In genomic region chr17:59607817-59608403, GRCh38 we compare ENCODE assay signal across 10 cellular contexts. TPM values are rescaled to one million over a fixed set of nuclear protein-coding genes. Genes with fewer than 3 reads are reported as not detected.
DNase-seq lines count a peak whose midpoint lies in the region; ATAC-seq and TF ChIP-seq lines count a peak whose summit lies in the region.
"Had no signal": no experiment of that assay in that cellular context is flagged by ENCODE, and none has a peak within 500 bp of the region (broad histone marks: within the 10 kb centered on the region; RNA-seq: fewer than 3 reads in every experiment).

No MANE protein-coding gene starts in this region.

- no peaks in the 10 kb centered on the region for H4K20me1 ChIP-seq in PC-3 (ENCODE audit: low read length)
- H4K20me1 ChIP-seq: BLaER1 had no signal

- H3K36me3 Mint-ChIP-seq in activated T-helper 1 cell treated with anti-CD3 and anti-CD28 coated beads, Interleukin-12 subunit alpha, Interleukin-12 subunit beta, Interleukin-2, Interleukin-4 antibody, amounts not matched to agents 30 ng/mL and 10 ng/mL and 1 ng/mL, durations not matched to agents 14 hours and 24 hours and 36 hours (ENCODE audit: low read depth) = peaks cover 19% of the 10 kb centered on the region

- H3K4me1 ChIP-seq in PC-3 (ENCODE audit: insufficient read depth, low read length) = no peaks in the 10 kb centered on the region
- H3K4me1 ChIP-seq: BLaER1 had no signal

- H3K36me3 ChIP-seq in PC-3 (ENCODE audit: low read depth, low read length) (peaks cover 13% of the 10 kb centered on the region; the same call in 1 of the 2 replicates), MG63 (peaks cover 28% of the 10 kb centered on the region)

- POLR2A ChIA-PET in PC-3 (lab: Charles Lee; ENCODE audit: unreplicated experiment) = no interaction called here
- POLR2A ChIA-PET in GM10248 (lab: Yijun Ruan, JAX) = no interaction called here

- H3K4me3 ChIP-seq in PC-3 (ENCODE audit: low read length) (no peak overlapping the region), choroid plexus epithelial cell (ENCODE audit: low read depth, low read length) (no peak overlapping the region), MG63 (no peak overlapping the region)
- H3K4me3 ChIP-seq: BLaER1 had no signal

- H3K9me3 Mint-ChIP-seq in activated T-helper 1 cell treated with anti-CD3 and anti-CD28 coated beads, Interleukin-12 subunit alpha, Interleukin-12 subunit beta, Interleukin-2, Interleukin-4 antibody, amounts not matched to agents 30 ng/mL and 10 ng/mL and 1 ng/mL, durations not matched to agents 14 hours and 24 hours and 36 hours = no peaks in the 10 kb centered on the region
- H3K9me3 Mint-ChIP-seq: naive B cell had no signal

- peak; percentile 36 for DNase-seq in activated CD4-positive, CD25-positive, alpha-beta regulatory T cell treated with anti-CD3 and anti-CD28 coated beads, Interleukin-2, amount 50 U/mL, for 72 hours
- DNase-seq in PC-3 = peak; percentile 63
- DNase-seq in choroid plexus epithelial cell (ENCODE audit: low read depth) = peak; percentile 25
- peak; percentile 45 for DNase-seq in stimulated activated CD4-positive, alpha-beta T cell treated with anti-CD3 and anti-CD28 coated beads, Interleukin-2, amount 100 ng/mL, for 24 hours
- no peak for DNase-seq in MG63
- DNase-seq in activated T-helper 1 cell treated with anti-CD3 and anti-CD28 coated beads, Interleukin-12 subunit alpha, Interleukin-12 subunit beta, Interleukin-2, Interleukin-4 antibody, amounts not matched to agents 30 ng/mL and 10 ng/mL and 1 ng/mL, durations not matched to agents 14 hours and 24 hours and 36 hours (ENCODE audit: low spot score) = no peak
- DNase-seq in GM10248 (ENCODE audit: extremely low spot score) = no peak
- DNase-seq: naive B cell had no signal

- no peak for ATAC-seq in activated CD4-positive, CD25-positive, alpha-beta regulatory T cell treated with anti-CD3 and anti-CD28 coated beads, Interleukin-2, amount 50 U/mL, for 24 hours
- ATAC-seq in PC-3 = 0 out of 2 replicates have a peak, but pooled peaks have one; percentile 37

- BruUV-seq in PC-3 (replicated peaks; lab: Mats Ljungman, UMichigan) = no TSS peak

- H3K27ac ChIP-seq in PC-3 (ENCODE audit: low read length) = no peak overlapping the region
- H3K27ac ChIP-seq: BLaER1 had no signal

- CTCF ChIA-PET in PC-3 (lab: Charles Lee) = interaction anchor here (0.9 kb wide), 1 partner anchor 11 kb away, joined by 4 read pairs; no protein-coding TSS in a partner anchor
- CTCF ChIA-PET in GM10248 (lab: Yijun Ruan, JAX) = interaction anchor here (1.0 to 2.4 kb wide), 4 partner anchors 10 to 37 kb away, joined by 3 to 7 read pairs (median 4); partner anchors contain the start of gene CLTC

- no peak overlapping the region for H2AFZ ChIP-seq in PC-3 (ENCODE audit: low read length)

- no peak overlapping the region for H3K27ac Mint-ChIP-seq in activated T-helper 1 cell treated with anti-CD3 and anti-CD28 coated beads, Interleukin-12 subunit alpha, Interleukin-12 subunit beta, Interleukin-2, Interleukin-4 antibody, amounts not matched to agents 30 ng/mL and 10 ng/mL and 1 ng/mL, durations not matched to agents 14 hours and 24 hours and 36 hours

- H3K4me2 ChIP-seq in PC-3 (ENCODE audit: low read length) = no peak overlapping the region
- H3K4me2 ChIP-seq: BLaER1 had no signal

- no peaks in the 10 kb centered on the region for H3F3A ChIP-seq in PC-3 (ENCODE audit: low read length, unreplicated experiment)

- no peaks in the 10 kb centered on the region for H3K27me3 Mint-ChIP-seq in activated T-helper 1 cell treated with anti-CD3 and anti-CD28 coated beads, Interleukin-12 subunit alpha, Interleukin-12 subunit beta, Interleukin-2, Interleukin-4 antibody, amounts not matched to agents 30 ng/mL and 10 ng/mL and 1 ng/mL, durations not matched to agents 14 hours and 24 hours and 36 hours (ENCODE audit: insufficient read depth)
- H3K27me3 Mint-ChIP-seq: naive B cell had no signal

- no peaks in the 10 kb centered on the region for H3K79me2 ChIP-seq in PC-3 (ENCODE audit: low read length)

- H3K27me3 ChIP-seq in PC-3 (ENCODE audit: low read length) (no peaks in the 10 kb centered on the region), MG63 (no peaks in the 10 kb centered on the region)
- H3K27me3 ChIP-seq: BLaER1 had no signal

- H3K9ac ChIP-seq in PC-3 (ENCODE audit: low read length) = no peak overlapping the region
- H3K9ac ChIP-seq: BLaER1 had no signal

- H3K4me1 Mint-ChIP-seq in activated T-helper 1 cell treated with anti-CD3 and anti-CD28 coated beads, Interleukin-12 subunit alpha, Interleukin-12 subunit beta, Interleukin-2, Interleukin-4 antibody, amounts not matched to agents 30 ng/mL and 10 ng/mL and 1 ng/mL, durations not matched to agents 14 hours and 24 hours and 36 hours (ENCODE audit: low read depth) = no peaks in the 10 kb centered on the region
- H3K4me1 Mint-ChIP-seq: naive B cell had no signal

- no peaks in the 10 kb centered on the region for H3K9me2 ChIP-seq in PC-3 (replicated peaks; ENCODE audit: low read length)

- TF ChIP-seq CTCF in PC-3 (conservative IDR thresholded peaks at IDR 0.05; ENCODE audit: low read depth, low read length) (peak; percentile 61), choroid plexus epithelial cell (conservative IDR thresholded peaks at IDR 0.05; ENCODE audit: low read depth, low read length) (peak; percentile 38), GM10248 (IDR thresholded peaks at IDR 0.05; ENCODE audit: control extremely low read depth, extremely low read depth, low read depth, missing control alignments) (no peak)

- H3K4me3 Mint-ChIP-seq in activated T-helper 1 cell treated with anti-CD3 and anti-CD28 coated beads, Interleukin-12 subunit alpha, Interleukin-12 subunit beta, Interleukin-2, Interleukin-4 antibody, amounts not matched to agents 30 ng/mL and 10 ng/mL and 1 ng/mL, durations not matched to agents 14 hours and 24 hours and 36 hours = no peak overlapping the region
- H3K4me3 Mint-ChIP-seq: naive B cell had no signal

- intact Hi-C loops in PC-3 (cut with micrococcal nuclease) = no loop called here
- intact Hi-C loops in activated T-helper 1 cell treated with anti-CD3 and anti-CD28 coated beads, Interleukin-12 subunit alpha, Interleukin-12 subunit beta, Interleukin-2, Interleukin-4 antibody, amounts not matched to agents 30 ng/mL and 10 ng/mL and 1 ng/mL, durations not matched to agents 14 hours and 24 hours and 36 hours (cut with micrococcal nuclease) = loop anchor here (2.0 kb wide), 1 partner anchor 87 kb away; no protein-coding TSS in a partner anchor

- H3K9me3 ChIP-seq in PC-3 (ENCODE audit: low read length) (no peaks in the 10 kb centered on the region), MG63 (no peaks in the 10 kb centered on the region)
- H3K9me3 ChIP-seq: BLaER1 had no signal

RNA-seq across cellular contexts. Expression of gene CLTC, which starts 11.8 kb away (rescaled TPM):
- total RNA-seq in PC-3 (2014; rRNA removed) = 241 and 269 TPM in 2 replicates
- total RNA-seq in MG63 (2014; rRNA removed; shearing (Covaris generic); ENCODE audit: low replicate concordance) = 235 and 287 TPM in 2 replicates
- total RNA-seq in activated T-helper 1 cell treated with anti-CD3 and anti-CD28 coated beads, Interleukin-12 subunit alpha, Interleukin-12 subunit beta, Interleukin-2, Interleukin-4 antibody, amounts not matched to agents 30 ng/mL and 10 ng/mL and 1 ng/mL, durations not matched to agents 14 hours and 24 hours and 36 hours = 176 and 186 TPM in 2 replicates

RNA-seq across cellular contexts. Expression of gene DHX40, which starts 42.5 kb away (rescaled TPM):
- total RNA-seq in PC-3 (2014; rRNA removed) = 36.6 and 38.9 TPM in 2 replicates
- 45.1 and 131 TPM in 2 replicates for total RNA-seq in MG63 (2014; rRNA removed; shearing (Covaris generic); ENCODE audit: low replicate concordance)
- 16.8 and 17.1 TPM in 2 replicates for total RNA-seq in activated T-helper 1 cell treated with anti-CD3 and anti-CD28 coated beads, Interleukin-12 subunit alpha, Interleukin-12 subunit beta, Interleukin-2, Interleukin-4 antibody, amounts not matched to agents 30 ng/mL and 10 ng/mL and 1 ng/mL, durations not matched to agents 14 hours and 24 hours and 36 hours

Comparison
In these comparisons a context has a peak if more than half of its experiments do, and no peak if none do; other contexts are left out.
1. DNase-seq: peak in activated CD4-positive, CD25-positive, alpha-beta regulatory T cell treated with anti-CD3 and anti-CD28 coated beads, Interleukin-2, amount 50 U/mL, for 72 hours (single experiment), PC-3 (single experiment), choroid plexus epithelial cell (single experiment) and stimulated activated CD4-positive, alpha-beta T cell treated with anti-CD3 and anti-CD28 coated beads, Interleukin-2, amount 100 ng/mL, for 24 hours (2 of 2); none in MG63 (single experiment), activated T-helper 1 cell treated with anti-CD3 and anti-CD28 coated beads, Interleukin-12 subunit alpha, Interleukin-12 subunit beta, Interleukin-2, Interleukin-4 antibody, amounts not matched to agents 30 ng/mL and 10 ng/mL and 1 ng/mL, durations not matched to agents 14 hours and 24 hours and 36 hours (single experiment) and GM10248 (single experiment).